15 cellular contexts compared by ENCODE assay signal in genomic region chr12:65586796-65587195, GRCh38.
"Had no signal": no experiment of that assay in that cellular context is flagged by ENCODE, and none has a peak within 500 bp of the region (broad histone marks: within the 10 kb centered on the region; RNA-seq: fewer than 3 reads in every experiment).

No MANE protein-coding gene starts in this region.

- H3K36me3 ChIP-seq: esophagus squamous epithelium, sigmoid colon, uterus had no signal

- H3K27ac Mint-ChIP-seq: activated naive CD4-positive, alpha-beta T cell treated with anti-CD3 and anti-CD28 coated beads, Interleukin-2, amount 50 U/mL, for 24 hours; activated T-helper 2 cell treated with anti-CD3 and anti-CD28 coated beads, Interferon-gamma antibody, Interleukin-2, Interleukin-4, amounts not matched to agents 10 μg/mL and 5 μg/mL and 100 μg/mL, durations not matched to agents 14 hours and 24 hours and 36 hours; brain; immature natural killer cell had no signal

- DNase-seq: activated CD4-positive, alpha-beta T cell treated with anti-CD3 and anti-CD28 coated beads, Interleukin-2, amount 50 U/mL, for 1 hour; activated T-cell treated with anti-CD3 and anti-CD28 coated beads for 4 hours; amniotic stem cell; esophagus squamous epithelium; foreskin fibroblast; immature natural killer cell; left colon; sigmoid colon; stimulated activated CD4-positive, alpha-beta T cell treated with anti-CD3 and anti-CD28 coated beads, Interleukin-4, amount 100 ng/mL, for 4 hours; T-helper 2 cell; uterus had no signal

- H3K4me3 ChIP-seq: esophagus squamous epithelium, sigmoid colon, uterus had no signal

- H3K9me3 ChIP-seq: esophagus squamous epithelium, sigmoid colon, uterus had no signal

- H3K36me3 Mint-ChIP-seq: activated naive CD4-positive, alpha-beta T cell treated with anti-CD3 and anti-CD28 coated beads, Interleukin-2, amount 50 U/mL, for 24 hours; brain; immature natural killer cell had no signal

- H3K4me3 Mint-ChIP-seq: activated naive CD4-positive, alpha-beta T cell treated with anti-CD3 and anti-CD28 coated beads, Interleukin-2, amount 50 U/mL, for 24 hours; brain; immature natural killer cell had no signal

- H3K4me1 Mint-ChIP-seq: activated naive CD4-positive, alpha-beta T cell treated with anti-CD3 and anti-CD28 coated beads, Interleukin-2, amount 50 U/mL, for 24 hours; immature natural killer cell had no signal

- H3K9me3 Mint-ChIP-seq: activated naive CD4-positive, alpha-beta T cell treated with anti-CD3 and anti-CD28 coated beads, Interleukin-2, amount 50 U/mL, for 24 hours; activated T-helper 2 cell treated with anti-CD3 and anti-CD28 coated beads, Interferon-gamma antibody, Interleukin-2, Interleukin-4, amounts not matched to agents 10 μg/mL and 5 μg/mL and 100 μg/mL, durations not matched to agents 14 hours and 24 hours and 36 hours; immature natural killer cell had no signal

- FAIRE-seq: TTC549 had no signal

- ATAC-seq: left colon had no signal

- H3K27me3 ChIP-seq: esophagus squamous epithelium, sigmoid colon, uterus had no signal
